Comparison of ENCODE assay signal across 20 cellular contexts in genomic region chr7:26345837-26346236, GRCh38. TPM values are rescaled to one million over a fixed set of nuclear protein-coding genes. Genes with fewer than 3 reads are reported as not detected.
DNase-seq lines count a peak whose midpoint lies in the region; ATAC-seq and TF ChIP-seq lines count a peak whose summit lies in the region.
"Had no signal": no experiment of that assay in that cellular context is flagged by ENCODE, and none has a peak within 500 bp of the region (broad histone marks: within the 10 kb centered on the region; RNA-seq: fewer than 3 reads in every experiment).

No MANE protein-coding gene starts in this region.

- no peak overlapping the region for H3K4me3 ChIP-seq in Loucy (ENCODE audit: low read length, poor library complexity, severe bottlenecking)
- H3K4me3 ChIP-seq in dorsolateral prefrontal cortex = no peak overlapping the region
- no peak overlapping the region for H3K4me3 ChIP-seq in right lobe of liver
- no peak overlapping the region for H3K4me3 ChIP-seq in tibial artery
- no peak overlapping the region for H3K4me3 ChIP-seq in CD8-positive, alpha-beta T cell (ENCODE audit: low read depth, low read length)

- no peaks in the 10 kb centered on the region for H3F3A ChIP-seq in Loucy (ENCODE audit: low read depth)

- H3K27me3 Mint-ChIP-seq in CD14-positive monocyte (ENCODE audit: low read depth in 3 of 3) = peaks cover 0 to 3% (median 0%) of the 10 kb centered on the region in 3 donors
- no peaks in the 10 kb centered on the region for H3K27me3 Mint-ChIP-seq in CD8-positive, alpha-beta T cell (ENCODE audit: low read depth)
- H3K27me3 Mint-ChIP-seq: CD8-positive, alpha-beta memory T cell had no signal

- CTCF ChIA-PET in CD8-positive, alpha-beta T cell (lab: Charles Lee) = interaction anchor here (1.2 to 5.4 kb wide), 2 partner anchors 18 to 24 kb away, joined by 3 to 31 read pairs; no protein-coding TSS in a partner anchor

- no peak for TF ChIP-seq POLR2A in right lobe of liver (IDR thresholded peaks at IDR 0.05)

- H3K79me2 ChIP-seq in Loucy (ENCODE audit: insufficient read depth, low read length) = peaks cover 24% of the 10 kb centered on the region; the same call in 1 of the 2 replicates

- no peak overlapping the region for H2AFZ ChIP-seq in Loucy (ENCODE audit: low read length)

- H3K4me1 ChIP-seq in Loucy (ENCODE audit: insufficient read depth, low read length, poor library complexity, severe bottlenecking) (no peaks in the 10 kb centered on the region), right lobe of liver (peaks cover 0 to 64% (median 29%) of the 10 kb centered on the region in 4 donors), tibial artery (no peaks in the 10 kb centered on the region)
- H3K4me1 ChIP-seq in CD8-positive, alpha-beta T cell (ENCODE audit: insufficient read depth, low read length) = no peaks in the 10 kb centered on the region

- no peak for TF ChIP-seq CTCF in CD14-positive monocyte (IDR thresholded peaks at IDR 0.05)
- peak; percentile 31 for TF ChIP-seq CTCF in Loucy (conservative IDR thresholded peaks at IDR 0.05; ENCODE audit: low read length)
- TF ChIP-seq CTCF in dorsolateral prefrontal cortex (IDR thresholded peaks at IDR 0.05 in 54 of 56, conservative IDR thresholded peaks at IDR 0.05 in 2 of 56; ENCODE audit: low read depth in 1 of 56, partially characterized antibody in 56 of 56) = no peak
- no peak for TF ChIP-seq CTCF in right lobe of liver (IDR thresholded peaks at IDR 0.05)
- no peak for TF ChIP-seq CTCF in tibial artery (IDR thresholded peaks at IDR 0.05)
- TF ChIP-seq CTCF in CD8-positive, alpha-beta T cell (IDR thresholded peaks at IDR 0.05) = no peak

- intact Hi-C loops in CD14-positive monocyte (cut with micrococcal nuclease) (no loop called here), dorsolateral prefrontal cortex (cut with DNase I) (no loop called here), right lobe of liver (cut with DNase I) (loop anchor here in 1 of 2 donors (10.0 kb wide), 1 partner anchor 51 kb away; the partner anchor contains the start of gene SNX10), tibial artery (cut with DNase I; ENCODE audit: low total_unique reads) (no loop called here)
- intact Hi-C loops in CD8-positive, alpha-beta T cell (cut with DNase I, micrococcal nuclease) = no loop called here

- H3K36me3 Mint-ChIP-seq in CD14-positive monocyte = peaks cover 69 to 82% of the 10 kb centered on the region in 2 donors
- H3K36me3 Mint-ChIP-seq in CD8-positive, alpha-beta T cell = peaks cover 54% of the 10 kb centered on the region

- H3K4me1 Mint-ChIP-seq in CD14-positive monocyte = peaks cover 26% of the 10 kb centered on the region
- no peaks in the 10 kb centered on the region for H3K4me1 Mint-ChIP-seq in CD8-positive, alpha-beta T cell (ENCODE audit: low read depth)

- H3K27me3 ChIP-seq in Loucy (ENCODE audit: insufficient read depth, low read length, poor library complexity, severe bottlenecking) (no peaks in the 10 kb centered on the region), dorsolateral prefrontal cortex (no peaks in the 10 kb centered on the region), right lobe of liver (no peaks in the 10 kb centered on the region), tibial artery (peaks cover 0 to 15% of the 10 kb centered on the region in 2 donors)
- no peaks in the 10 kb centered on the region for H3K27me3 ChIP-seq in CD8-positive, alpha-beta T cell (ENCODE audit: insufficient read depth, low read length)

- no peak overlapping the region for H3K4me2 ChIP-seq in Loucy (ENCODE audit: low read depth, low read length, poor library complexity, severe bottlenecking)
- H3K4me2 ChIP-seq: SK-N-SH had no signal

- no CpG with 5 or more reads among the region's 9 CpGs for WGBS in right lobe of liver (ENCODE audit: insufficient coverage, low coverage, low lambda C conversion rate, missing lambda C conversion rate)

- no peaks in the 10 kb centered on the region for H3K9me3 Mint-ChIP-seq in CD14-positive monocyte
- H3K9me3 Mint-ChIP-seq in CD8-positive, alpha-beta T cell = no peaks in the 10 kb centered on the region
- H3K9me3 Mint-ChIP-seq: CD8-positive, alpha-beta memory T cell had no signal

- H4K20me1 ChIP-seq in Loucy (ENCODE audit: insufficient read depth, low read length, poor library complexity, severe bottlenecking) = no peaks in the 10 kb centered on the region

- peaks cover 34% of the 10 kb centered on the region; the same call in 1 of the 2 replicates for H3K36me3 ChIP-seq in Loucy (ENCODE audit: insufficient read depth, low read length)
- no peaks in the 10 kb centered on the region for H3K36me3 ChIP-seq in right lobe of liver
- no peaks in the 10 kb centered on the region for H3K36me3 ChIP-seq in tibial artery
- H3K36me3 ChIP-seq in CD8-positive, alpha-beta T cell (ENCODE audit: insufficient read depth, low read length) = peaks cover 7% of the 10 kb centered on the region

- ATAC-seq in right lobe of liver (no peak), GM18907 (IDR thresholded peaks at IDR 0.05; ENCODE audit: unreplicated experiment) (no peak), GM21360 (IDR thresholded peaks at IDR 0.05; ENCODE audit: unreplicated experiment) (no peak)
- no peak for ATAC-seq in CD8-positive, alpha-beta T cell

- H3K9me3 ChIP-seq in Loucy (ENCODE audit: insufficient read depth, low read depth, low read length) (no peaks in the 10 kb centered on the region), right lobe of liver (no peaks in the 10 kb centered on the region), tibial artery (no peaks in the 10 kb centered on the region)
- no peaks in the 10 kb centered on the region for H3K9me3 ChIP-seq in CD8-positive, alpha-beta T cell (ENCODE audit: low read length)
- H3K9me3 ChIP-seq: SK-N-SH had no signal

- H3K9me2 ChIP-seq in Loucy (replicated peaks; ENCODE audit: low read depth, low read length) = no peaks in the 10 kb centered on the region
- H3K9me2 ChIP-seq: SK-N-SH had no signal

- H3K27ac ChIP-seq in dorsolateral prefrontal cortex (peak overlapping the region in 48 of 59 donors; percentile 1 to 85 (median 62)), right lobe of liver (peak overlapping the region; percentile 31 to 87 (median 86)), tibial artery (no peak overlapping the region)
- no peak overlapping the region for H3K27ac ChIP-seq in CD8-positive, alpha-beta T cell (ENCODE audit: low read depth, low read length)

- peak overlapping the region in 5 of 7 donors; percentile 33 to 64 (median 53) for H3K27ac Mint-ChIP-seq in CD14-positive monocyte
- H3K27ac Mint-ChIP-seq in CD8-positive, alpha-beta T cell = no peak overlapping the region

- no peak overlapping the region for H3K9ac ChIP-seq in Loucy (ENCODE audit: low read depth, low read length, poor library complexity, severe bottlenecking)
- H3K9ac ChIP-seq: SK-N-SH had no signal

- POLR2A ChIA-PET in CD8-positive, alpha-beta T cell (lab: Charles Lee) = no interaction called here

- H3K4me3 Mint-ChIP-seq in CD14-positive monocyte = no peak overlapping the region
- H3K4me3 Mint-ChIP-seq in CD8-positive, alpha-beta T cell = no peak overlapping the region
- H3K4me3 Mint-ChIP-seq: CD8-positive, alpha-beta memory T cell had no signal

- no peak for DNase-seq in CD14-positive monocyte (ENCODE audit: low spot score)
- DNase-seq in dorsolateral prefrontal cortex = no peak
- no peak for DNase-seq in right lobe of liver
- no peak for DNase-seq in tibial artery
- DNase-seq in CD8-positive, alpha-beta T cell = no peak
- DNase-seq: CD8-positive, alpha-beta memory T cell; DMS53; NCI-H1105 treated with DMSO at 0.1 percent for 48 hours; NCI-H1694 treated with DMSO at 0.1 percent for 48 hours; NCI-H2107; NCI-H510A; NCI-H748 treated with DMSO at 0.1 percent for 48 hours; NK-92 treated with Interleukin-12 subunit alpha and Interleukin-12 subunit beta, amount 100 ng/mL, for 24 hours; SHP77 treated with DMSO at 0.1 percent for 48 hours; SK-N-SH had no signal

RNA-seq across cellular contexts. Expression of gene SNX10, which starts 54.2 kb away (rescaled TPM):
- 100 to 1,000 TPM; 219 to 250 TPM for polyA plus RNA-seq in CD14-positive monocyte
- 100 to 1,000 TPM in 40 of 120 experiments, 10 to 100 TPM in 80; 12.4 to 140 (median 89.4) TPM for total RNA-seq in dorsolateral prefrontal cortex
- total RNA-seq in right lobe of liver = 10 to 100 TPM; 10.1 to 59.0 (median 37.7) TPM
- 1 to 10 TPM; 3.9 to 7.0 TPM for total RNA-seq in CD8-positive, alpha-beta T cell
- total RNA-seq: LHCN-M2 had no signal
- polyA plus RNA-seq: BJ had no signal

Comparison
In these comparisons a context has a peak if more than half of its experiments do, and no peak if none do; other contexts are left out.
1. H3K27ac ChIP-seq: peak in dorsolateral prefrontal cortex (48 of 59) and right lobe of liver (3 of 3); none in tibial artery (0 of 2) and CD8-positive, alpha-beta T cell (single experiment).